In genomic region chr7:75696263-75697037, GRCh38 we compare ENCODE assay signal across 24 cellular contexts.
"Had no signal": no experiment of that assay in that cellular context is flagged by ENCODE, and none has a peak within 500 bp of the region (broad histone marks: within the 10 kb centered on the region; RNA-seq: fewer than 3 reads in every experiment).

No MANE protein-coding gene starts in this region.

- H3K4me1 ChIP-seq: esophagus squamous epithelium, gastrocnemius medialis, pancreas had no signal

- H3K4me1 Mint-ChIP-seq: activated CD4-positive, alpha-beta T cell treated with anti-CD3 and anti-CD28 coated beads, Interleukin-2, amount 10 ng/mL, durations not matched to agents 24 days and 14 days; activated CD8-positive, alpha-beta memory T cell treated with anti-CD3 and anti-CD28 coated beads, Interleukin-2, amount 10 ng/mL, durations not matched to agents 7 days and 5 days; activated naive CD4-positive, alpha-beta T cell treated with anti-CD3 and anti-CD28 coated beads, Interleukin-2, amount 10 ng/mL, durations not matched to agents 7 days and 5 days; endodermal cell had no signal

- H3K36me3 ChIP-seq: esophagus squamous epithelium, gastrocnemius medialis, neutrophil, pancreas, thoracic aorta had no signal

- H3K9me3 Mint-ChIP-seq: activated CD4-positive, alpha-beta T cell treated with anti-CD3 and anti-CD28 coated beads, Interleukin-2, amount 10 ng/mL, durations not matched to agents 24 days and 14 days; activated CD8-positive, alpha-beta T cell treated with anti-CD3 and anti-CD28 coated beads for 36 hours; activated naive CD4-positive, alpha-beta T cell treated with anti-CD3 and anti-CD28 coated beads, Interleukin-2, amount 10 ng/mL, durations not matched to agents 7 days and 5 days; endodermal cell; memory B cell; natural killer cell treated with Interleukin-12 subunit alpha and Interleukin-12 subunit beta and Interleukin-15 and Interleukin-18, amount 100 ng/mL, for 72 hours; stimulated activated naive B cell treated with anti-CD40 and anti-IgM and Interleukin-4, amounts not matched to agents 10 μg/mL and 1 μg/mL and 100 μg/mL, for 72 hours had no signal

- H3K9me3 ChIP-seq: esophagus squamous epithelium, gastrocnemius medialis, neutrophil, pancreas, thoracic aorta had no signal

- H3K27ac Mint-ChIP-seq: activated CD4-positive, alpha-beta T cell treated with anti-CD3 and anti-CD28 coated beads, Interleukin-2, amount 10 ng/mL, durations not matched to agents 24 days and 14 days; activated CD8-positive, alpha-beta memory T cell treated with anti-CD3 and anti-CD28 coated beads, Interleukin-2, amount 10 ng/mL, durations not matched to agents 7 days and 5 days; activated CD8-positive, alpha-beta T cell treated with anti-CD3 and anti-CD28 coated beads for 36 hours; activated naive CD4-positive, alpha-beta T cell treated with anti-CD3 and anti-CD28 coated beads, Interleukin-2, amount 10 ng/mL, durations not matched to agents 7 days and 5 days; endodermal cell; memory B cell; natural killer cell treated with Interleukin-12 subunit alpha and Interleukin-12 subunit beta and Interleukin-15 and Interleukin-18, amount 100 ng/mL, for 72 hours; stimulated activated naive B cell treated with anti-CD40 and anti-IgM and Interleukin-4, amounts not matched to agents 10 μg/mL and 1 μg/mL and 100 μg/mL, for 72 hours had no signal

- H3K27me3 Mint-ChIP-seq: activated CD8-positive, alpha-beta memory T cell treated with anti-CD3 and anti-CD28 coated beads, Interleukin-2, amount 10 ng/mL, durations not matched to agents 7 days and 5 days; activated CD8-positive, alpha-beta T cell treated with anti-CD3 and anti-CD28 coated beads for 36 hours; natural killer cell treated with Interleukin-12 subunit alpha and Interleukin-12 subunit beta and Interleukin-15 and Interleukin-18, amount 100 ng/mL, for 72 hours; stimulated activated naive B cell treated with anti-CD40 and anti-IgM and Interleukin-4, amounts not matched to agents 10 μg/mL and 1 μg/mL and 100 μg/mL, for 72 hours had no signal

- H3K4me3 ChIP-seq: coronary artery, esophagus squamous epithelium, gastrocnemius medialis, pancreas, skin epidermis, thoracic aorta had no signal

- H3K27ac ChIP-seq: esophagus squamous epithelium, gastrocnemius medialis, neutrophil, pancreas, skin epidermis, thoracic aorta had no signal

- DNase-seq: activated CD4-positive, alpha-beta T cell treated with anti-CD3 and anti-CD28 coated beads, Interleukin-2, amount 10 ng/mL, durations not matched to agents 24 days and 14 days; activated CD8-positive, alpha-beta memory T cell treated with anti-CD3 and anti-CD28 coated beads, Interleukin-2, amount 10 ng/mL, durations not matched to agents 7 days and 5 days; activated CD8-positive, alpha-beta T cell treated with anti-CD3 and anti-CD28 coated beads for 36 hours; activated effector memory CD4-positive, alpha-beta T cell treated with anti-CD3 and anti-CD28 coated beads, Interleukin-2, amount 50 U/mL, for 16 hours; activated naive CD4-positive, alpha-beta T cell treated with anti-CD3 and anti-CD28 coated beads, Interleukin-2, amount 10 ng/mL, durations not matched to agents 7 days and 5 days; activated T-cell treated with anti-CD3 and anti-CD28 coated beads for 4 hours; amygdala; cerebellar nuclear complex; endodermal cell; esophagus squamous epithelium; gastrocnemius medialis; head of caudate nucleus; hypothalamus; left ventricle myocardium superior; pancreas; right cardiac atrium; stimulated activated naive B cell treated with anti-CD40 and anti-IgM and Interleukin-4, amounts not matched to agents 10 μg/mL and 1 μg/mL and 100 μg/mL, for 72 hours had no signal

- H3K36me3 Mint-ChIP-seq: activated CD8-positive, alpha-beta memory T cell treated with anti-CD3 and anti-CD28 coated beads, Interleukin-2, amount 10 ng/mL, durations not matched to agents 7 days and 5 days; activated naive CD4-positive, alpha-beta T cell treated with anti-CD3 and anti-CD28 coated beads, Interleukin-2, amount 10 ng/mL, durations not matched to agents 7 days and 5 days; memory B cell; natural killer cell treated with Interleukin-12 subunit alpha and Interleukin-12 subunit beta and Interleukin-15 and Interleukin-18, amount 100 ng/mL, for 72 hours had no signal

- H3K27me3 ChIP-seq: esophagus squamous epithelium, gastrocnemius medialis, neutrophil, pancreas had no signal

- ATAC-seq: activated CD4-positive, CD25-positive, alpha-beta regulatory T cell treated with anti-CD3 and anti-CD28 coated beads, Interleukin-2, amount 50 U/mL, for 24 hours; activated CD8-positive, alpha-beta memory T cell treated with anti-CD3 and anti-CD28 coated beads, Interleukin-2, amount 10 ng/mL, durations not matched to agents 7 days and 5 days; activated CD8-positive, alpha-beta T cell treated with anti-CD3 and anti-CD28 coated beads for 36 hours; gastrocnemius medialis; left ventricle myocardium superior; natural killer cell treated with Interleukin-12 subunit alpha and Interleukin-12 subunit beta and Interleukin-15 and Interleukin-18, amount 100 ng/mL, for 72 hours; pancreas; right cardiac atrium; stimulated activated naive B cell treated with anti-CD40 and anti-IgM and Interleukin-4, amounts not matched to agents 10 μg/mL and 1 μg/mL and 100 μg/mL, for 72 hours had no signal

- H3K4me3 Mint-ChIP-seq: activated CD4-positive, alpha-beta T cell treated with anti-CD3 and anti-CD28 coated beads, Interleukin-2, amount 10 ng/mL, durations not matched to agents 24 days and 14 days; activated CD8-positive, alpha-beta memory T cell treated with anti-CD3 and anti-CD28 coated beads, Interleukin-2, amount 10 ng/mL, durations not matched to agents 7 days and 5 days; activated CD8-positive, alpha-beta T cell treated with anti-CD3 and anti-CD28 coated beads for 36 hours; activated naive CD4-positive, alpha-beta T cell treated with anti-CD3 and anti-CD28 coated beads, Interleukin-2, amount 10 ng/mL, durations not matched to agents 7 days and 5 days; endodermal cell; memory B cell; natural killer cell treated with Interleukin-12 subunit alpha and Interleukin-12 subunit beta and Interleukin-15 and Interleukin-18, amount 100 ng/mL, for 72 hours; stimulated activated naive B cell treated with anti-CD40 and anti-IgM and Interleukin-4, amounts not matched to agents 10 μg/mL and 1 μg/mL and 100 μg/mL, for 72 hours had no signal
